ENCODE assay signal across 16 cellular contexts in the genomic region with DNA sequence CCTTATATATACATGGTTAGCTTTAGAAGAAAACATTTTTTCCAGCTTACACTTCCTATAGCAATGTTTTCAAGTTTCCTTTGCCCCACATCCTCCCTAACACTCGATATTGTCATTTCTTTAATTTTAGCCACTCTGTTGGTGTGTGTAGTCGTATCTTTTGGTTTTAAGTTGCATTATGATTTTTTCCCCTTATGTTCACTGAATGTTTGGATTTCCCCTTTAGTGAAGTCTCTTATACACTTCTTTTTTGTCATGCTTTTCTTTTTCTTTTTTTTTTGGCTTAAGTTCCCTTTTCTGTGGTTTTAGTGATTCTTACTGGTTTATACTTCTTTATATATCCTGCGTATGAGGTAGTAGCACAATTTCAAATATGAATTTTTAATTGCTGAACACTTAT. TPM values are rescaled to one million over a fixed set of nuclear protein-coding genes. Genes with fewer than 3 reads are reported as not detected.
DNase-seq lines count a peak whose midpoint lies in the region; ATAC-seq and TF ChIP-seq lines count a peak whose summit lies in the region.
"Had no signal": no experiment of that assay in that cellular context is flagged by ENCODE, and none has a peak within 500 bp of the region (broad histone marks: within the 10 kb centered on the region; RNA-seq: fewer than 3 reads in every experiment).

No MANE protein-coding gene starts in this region.

- no peaks in the 10 kb centered on the region for H3K9me3 Mint-ChIP-seq in natural killer cell treated with Interleukin-12 subunit alpha and Interleukin-12 subunit beta and Interleukin-15 and Interleukin-18, amount 100 ng/mL, for 72 hours
- no peaks in the 10 kb centered on the region for H3K9me3 Mint-ChIP-seq in natural killer cell
- no peaks in the 10 kb centered on the region for H3K9me3 Mint-ChIP-seq in IgD-negative memory B cell
- H3K9me3 Mint-ChIP-seq in activated naive CD8-positive, alpha-beta T cell treated with anti-CD3 and anti-CD28 coated beads, Interleukin-2, amount 50 U/mL, for 24 hours = no peaks in the 10 kb centered on the region

- ATAC-seq in natural killer cell treated with Interleukin-12 subunit alpha and Interleukin-12 subunit beta and Interleukin-15 and Interleukin-18, amount 100 ng/mL, for 72 hours = no peak
- no peak for ATAC-seq in natural killer cell
- no peak for ATAC-seq in activated naive CD8-positive, alpha-beta T cell treated with anti-CD3 and anti-CD28 coated beads, Interleukin-2, amount 50 U/mL, for 24 hours
- ATAC-seq in HG03139 (IDR thresholded peaks at IDR 0.05; ENCODE audit: unreplicated experiment) = no peak

- no peak overlapping the region for H3K4me3 Mint-ChIP-seq in natural killer cell treated with Interleukin-12 subunit alpha and Interleukin-12 subunit beta and Interleukin-15 and Interleukin-18, amount 100 ng/mL, for 72 hours
- H3K4me3 Mint-ChIP-seq in natural killer cell = no peak overlapping the region
- peak overlapping the region in 2 of 4 donors; percentile 1 to 51 for H3K4me3 Mint-ChIP-seq in IgD-negative memory B cell
- H3K4me3 Mint-ChIP-seq in activated naive CD8-positive, alpha-beta T cell treated with anti-CD3 and anti-CD28 coated beads, Interleukin-2, amount 50 U/mL, for 24 hours = no peak overlapping the region

- intact Hi-C loops in natural killer cell (cut with micrococcal nuclease) = no loop called here

- H3K36me3 Mint-ChIP-seq in natural killer cell treated with Interleukin-12 subunit alpha and Interleukin-12 subunit beta and Interleukin-15 and Interleukin-18, amount 100 ng/mL, for 72 hours = no peaks in the 10 kb centered on the region
- H3K36me3 Mint-ChIP-seq in natural killer cell (no peaks in the 10 kb centered on the region), IgD-negative memory B cell (peaks cover 12% of the 10 kb centered on the region)
- peaks cover 15% of the 10 kb centered on the region for H3K36me3 Mint-ChIP-seq in activated naive CD8-positive, alpha-beta T cell treated with anti-CD3 and anti-CD28 coated beads, Interleukin-2, amount 50 U/mL, for 24 hours (ENCODE audit: low read depth)

- no peaks in the 10 kb centered on the region for H3K4me1 ChIP-seq in SJCRH30
- H3K4me1 ChIP-seq: BLaER1 had no signal

- no peak for DNase-seq in natural killer cell treated with Interleukin-12 subunit alpha and Interleukin-12 subunit beta and Interleukin-15 and Interleukin-18, amount 100 ng/mL, for 72 hours (ENCODE audit: low spot score)
- DNase-seq in natural killer cell = no peak
- DNase-seq in activated naive CD8-positive, alpha-beta T cell treated with anti-CD3 and anti-CD28 coated beads, Interleukin-2, amount 50 U/mL, for 24 hours = no peak
- DNase-seq in SJCRH30 = no peak
- no peak for DNase-seq in activated CD8-positive, alpha-beta memory T cell treated with anti-CD3 and anti-CD28 coated beads for 24 hours
- DNase-seq: DMS 273 treated with DMSO at 0.1 percent for 48 hours, HCEC 1CT, NCI-H1092, NCI-H1694, NCI-H345, NCI-H69, PC-9 had no signal

- no peaks in the 10 kb centered on the region for H3K9me3 ChIP-seq in SJCRH30 (replicated peaks)

- peaks cover 13 to 14% of the 10 kb centered on the region in 2 donors for H3K4me1 Mint-ChIP-seq in natural killer cell treated with Interleukin-12 subunit alpha and Interleukin-12 subunit beta and Interleukin-15 and Interleukin-18, amount 100 ng/mL, for 72 hours (ENCODE audit: low read depth in 2 of 2)
- peaks cover 24 to 30% of the 10 kb centered on the region in 2 donors for H3K4me1 Mint-ChIP-seq in natural killer cell
- peaks cover 15 to 21% (median 16%) of the 10 kb centered on the region in 3 donors for H3K4me1 Mint-ChIP-seq in IgD-negative memory B cell
- H3K4me1 Mint-ChIP-seq in activated naive CD8-positive, alpha-beta T cell treated with anti-CD3 and anti-CD28 coated beads, Interleukin-2, amount 50 U/mL, for 24 hours = peaks cover 13% of the 10 kb centered on the region

- TF ChIP-seq CTCF in natural killer cell (IDR thresholded peaks at IDR 0.05) = no peak

- H3K27ac ChIP-seq in SJCRH30 = no peak overlapping the region
- H3K27ac ChIP-seq: BLaER1, PC-9, SK-N-MC had no signal

- no peaks in the 10 kb centered on the region for H3K27me3 Mint-ChIP-seq in natural killer cell treated with Interleukin-12 subunit alpha and Interleukin-12 subunit beta and Interleukin-15 and Interleukin-18, amount 100 ng/mL, for 72 hours
- H3K27me3 Mint-ChIP-seq in natural killer cell (ENCODE audit: low read depth in 2 of 2) (no peaks in the 10 kb centered on the region), IgD-negative memory B cell (no peaks in the 10 kb centered on the region)
- no peaks in the 10 kb centered on the region for H3K27me3 Mint-ChIP-seq in activated naive CD8-positive, alpha-beta T cell treated with anti-CD3 and anti-CD28 coated beads, Interleukin-2, amount 50 U/mL, for 24 hours

- no peaks in the 10 kb centered on the region for H3K36me3 ChIP-seq in SJCRH30

- peak overlapping the region; percentile 1 to 15 for H3K27ac Mint-ChIP-seq in natural killer cell treated with Interleukin-12 subunit alpha and Interleukin-12 subunit beta and Interleukin-15 and Interleukin-18, amount 100 ng/mL, for 72 hours
- H3K27ac Mint-ChIP-seq in natural killer cell (peak overlapping the region in 1 of 2 donors; percentile 24), IgD-negative memory B cell (peak overlapping the region in 2 of 3 donors; percentile 30 to 79)
- peak overlapping the region; percentile 6 for H3K27ac Mint-ChIP-seq in activated naive CD8-positive, alpha-beta T cell treated with anti-CD3 and anti-CD28 coated beads, Interleukin-2, amount 50 U/mL, for 24 hours

- H3K4me3 ChIP-seq in SJCRH30 = no peak overlapping the region
- H3K4me3 ChIP-seq: BLaER1, PC-9, SK-N-MC had no signal

- H3K27me3 ChIP-seq in SJCRH30 = no peaks in the 10 kb centered on the region
- H3K27me3 ChIP-seq: BLaER1 had no signal

RNA-seq across cellular contexts. Expression of a gene that starts 58.8 kb away (rescaled TPM):
- total RNA-seq in natural killer cell treated with Interleukin-12 subunit alpha and Interleukin-12 subunit beta and Interleukin-15 and Interleukin-18, amount 100 ng/mL, for 72 hours = 10 to 100 TPM; 66.2 to 68.7 TPM
- total RNA-seq in natural killer cell = 100 to 1,000 TPM; 115 to 137 (median 116) TPM
- polyA plus RNA-seq in IgD-negative memory B cell = 31.6 TPM
- total RNA-seq in SJCRH30 (2014; rRNA removed; shearing (Covaris generic)) = 11.5 and 17.0 TPM in 2 replicates
